In the genomic region with DNA sequence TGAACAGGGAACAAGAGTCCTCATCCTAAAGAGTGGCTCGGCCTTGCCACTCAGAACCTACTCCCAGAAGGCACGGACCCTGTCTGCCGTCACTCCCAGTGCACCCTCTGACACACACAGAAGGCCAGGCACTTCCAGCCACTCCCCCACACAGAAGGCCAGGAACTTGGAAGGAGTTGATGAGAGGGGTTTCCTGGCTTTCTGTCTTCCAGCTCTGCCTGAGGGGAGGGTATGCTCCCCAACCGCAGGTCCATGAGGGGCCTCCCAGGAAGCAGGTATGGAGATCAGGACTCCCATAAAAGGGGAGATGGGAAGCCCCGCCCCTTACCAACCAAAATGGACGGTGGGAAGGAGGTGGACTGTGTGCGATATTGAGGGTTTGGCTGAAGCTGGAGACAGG, we compare ENCODE assay signal across 1 cellular context.
TF ChIP-seq lines count a peak whose summit lies in the region.

No MANE protein-coding gene starts in this region.

TF ChIP-seq in GM23338, 12 proteins besides CTCF, POLR2A, EP300 and RAD21 (continued from another document):
- TF ChIP-seq, protein P1, sequence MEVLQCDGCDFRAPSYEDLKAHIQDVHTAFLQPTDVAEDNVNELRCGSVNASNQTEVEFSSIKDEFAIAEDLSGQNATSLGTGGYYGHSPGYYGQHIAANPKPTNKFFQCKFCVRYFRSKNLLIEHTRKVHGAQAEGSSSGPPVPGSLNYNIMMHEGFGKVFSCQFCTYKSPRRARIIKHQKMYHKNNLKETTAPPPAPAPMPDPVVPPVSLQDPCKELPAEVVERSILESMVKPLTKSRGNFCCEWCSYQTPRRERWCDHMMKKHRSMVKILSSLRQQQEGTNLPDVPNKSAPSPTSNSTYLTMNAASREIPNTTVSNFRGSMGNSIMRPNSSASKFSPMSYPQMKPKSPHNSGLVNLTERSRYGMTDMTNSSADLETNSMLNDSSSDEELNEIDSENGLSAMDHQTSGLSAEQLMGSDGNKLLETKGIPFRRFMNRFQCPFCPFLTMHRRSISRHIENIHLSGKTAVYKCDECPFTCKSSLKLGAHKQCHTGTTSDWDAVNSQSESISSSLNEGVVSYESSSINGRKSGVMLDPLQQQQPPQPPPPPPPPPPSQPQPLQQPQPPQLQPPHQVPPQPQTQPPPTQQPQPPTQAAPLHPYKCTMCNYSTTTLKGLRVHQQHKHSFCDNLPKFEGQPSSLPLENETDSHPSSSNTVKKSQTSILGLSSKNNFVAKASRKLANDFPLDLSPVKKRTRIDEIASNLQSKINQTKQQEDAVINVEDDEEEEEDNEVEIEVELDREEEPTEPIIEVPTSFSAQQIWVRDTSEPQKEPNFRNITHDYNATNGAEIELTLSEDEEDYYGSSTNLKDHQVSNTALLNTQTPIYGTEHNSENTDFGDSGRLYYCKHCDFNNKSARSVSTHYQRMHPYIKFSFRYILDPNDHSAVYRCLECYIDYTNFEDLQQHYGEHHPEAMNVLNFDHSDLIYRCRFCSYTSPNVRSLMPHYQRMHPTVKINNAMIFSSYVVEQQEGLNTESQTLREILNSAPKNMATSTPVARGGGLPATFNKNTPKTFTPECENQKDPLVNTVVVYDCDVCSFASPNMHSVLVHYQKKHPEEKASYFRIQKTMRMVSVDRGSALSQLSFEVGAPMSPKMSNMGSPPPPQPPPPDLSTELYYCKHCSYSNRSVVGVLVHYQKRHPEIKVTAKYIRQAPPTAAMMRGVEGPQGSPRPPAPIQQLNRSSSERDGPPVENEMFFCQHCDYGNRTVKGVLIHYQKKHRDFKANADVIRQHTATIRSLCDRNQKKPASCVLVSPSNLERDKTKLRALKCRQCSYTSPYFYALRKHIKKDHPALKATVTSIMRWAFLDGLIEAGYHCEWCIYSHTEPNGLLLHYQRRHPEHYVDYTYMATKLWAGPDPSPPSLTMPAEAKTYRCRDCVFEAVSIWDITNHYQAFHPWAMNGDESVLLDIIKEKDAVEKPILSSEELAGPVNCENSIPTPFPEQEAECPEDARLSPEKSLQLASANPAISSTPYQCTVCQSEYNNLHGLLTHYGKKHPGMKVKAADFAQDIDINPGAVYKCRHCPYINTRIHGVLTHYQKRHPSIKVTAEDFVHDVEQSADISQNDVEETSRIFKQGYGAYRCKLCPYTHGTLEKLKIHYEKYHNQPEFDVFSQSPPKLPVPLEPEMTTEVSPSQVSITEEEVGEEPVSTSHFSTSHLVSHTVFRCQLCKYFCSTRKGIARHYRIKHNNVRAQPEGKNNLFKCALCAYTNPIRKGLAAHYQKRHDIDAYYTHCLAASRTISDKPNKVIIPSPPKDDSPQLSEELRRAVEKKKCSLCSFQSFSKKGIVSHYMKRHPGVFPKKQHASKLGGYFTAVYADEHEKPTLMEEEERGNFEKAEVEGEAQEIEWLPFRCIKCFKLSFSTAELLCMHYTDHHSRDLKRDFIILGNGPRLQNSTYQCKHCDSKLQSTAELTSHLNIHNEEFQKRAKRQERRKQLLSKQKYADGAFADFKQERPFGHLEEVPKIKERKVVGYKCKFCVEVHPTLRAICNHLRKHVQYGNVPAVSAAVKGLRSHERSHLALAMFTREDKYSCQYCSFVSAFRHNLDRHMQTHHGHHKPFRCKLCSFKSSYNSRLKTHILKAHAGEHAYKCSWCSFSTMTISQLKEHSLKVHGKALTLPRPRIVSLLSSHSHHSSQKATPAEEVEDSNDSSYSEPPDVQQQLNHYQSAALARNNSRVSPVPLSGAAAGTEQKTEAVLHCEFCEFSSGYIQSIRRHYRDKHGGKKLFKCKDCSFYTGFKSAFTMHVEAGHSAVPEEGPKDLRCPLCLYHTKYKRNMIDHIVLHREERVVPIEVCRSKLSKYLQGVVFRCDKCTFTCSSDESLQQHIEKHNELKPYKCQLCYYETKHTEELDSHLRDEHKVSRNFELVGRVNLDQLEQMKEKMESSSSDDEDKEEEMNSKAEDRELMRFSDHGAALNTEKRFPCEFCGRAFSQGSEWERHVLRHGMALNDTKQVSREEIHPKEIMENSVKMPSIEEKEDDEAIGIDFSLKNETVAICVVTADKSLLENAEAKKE (CRISPR knock-in tag; IDR thresholded peaks at IDR 0.05), result no peak
- TF ChIP-seq EZH2phosphoT487 (IDR thresholded peaks at IDR 0.05; ENCODE audit: unreplicated experiment), result no peak
